27 cellular contexts compared by ENCODE assay signal in the genomic region with DNA sequence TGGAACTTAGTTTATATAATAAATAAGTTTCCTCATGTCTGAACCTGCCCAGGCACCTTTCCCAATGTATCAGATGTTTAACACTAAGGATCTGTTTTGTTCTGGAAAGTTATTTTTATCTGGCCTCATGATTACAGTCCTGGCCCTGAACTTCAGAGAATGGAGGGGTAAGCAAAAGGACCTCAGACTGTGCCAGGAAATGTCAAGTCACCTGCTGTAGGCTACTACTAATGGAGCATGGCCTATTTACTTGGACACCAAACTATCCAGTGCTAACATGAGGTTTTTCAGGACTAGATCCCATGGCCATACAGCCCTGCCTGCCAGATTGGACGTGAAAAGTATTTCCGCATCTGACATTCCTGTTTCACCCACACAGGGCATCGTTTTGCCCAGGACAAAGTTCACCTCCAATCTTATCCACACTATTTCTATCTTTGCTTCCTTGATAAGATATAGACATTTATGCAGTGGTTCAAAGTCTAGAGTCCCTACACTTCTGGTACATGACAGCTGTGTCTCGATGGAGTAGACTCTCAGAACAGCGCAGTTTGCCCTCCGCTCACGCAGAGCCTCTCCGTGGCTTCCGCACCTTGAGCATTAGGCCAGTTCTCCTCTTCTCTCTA. TPM values are rescaled to one million over a fixed set of nuclear protein-coding genes. Genes with fewer than 3 reads are reported as not detected.
DNase-seq lines count a peak whose midpoint lies in the region; TF ChIP-seq lines count a peak whose summit lies in the region.
"Had no signal": no experiment of that assay in that cellular context is flagged by ENCODE, and none has a peak within 500 bp of the region (broad histone marks: within the 10 kb centered on the region; RNA-seq: fewer than 3 reads in every experiment).

A gene with protein sequence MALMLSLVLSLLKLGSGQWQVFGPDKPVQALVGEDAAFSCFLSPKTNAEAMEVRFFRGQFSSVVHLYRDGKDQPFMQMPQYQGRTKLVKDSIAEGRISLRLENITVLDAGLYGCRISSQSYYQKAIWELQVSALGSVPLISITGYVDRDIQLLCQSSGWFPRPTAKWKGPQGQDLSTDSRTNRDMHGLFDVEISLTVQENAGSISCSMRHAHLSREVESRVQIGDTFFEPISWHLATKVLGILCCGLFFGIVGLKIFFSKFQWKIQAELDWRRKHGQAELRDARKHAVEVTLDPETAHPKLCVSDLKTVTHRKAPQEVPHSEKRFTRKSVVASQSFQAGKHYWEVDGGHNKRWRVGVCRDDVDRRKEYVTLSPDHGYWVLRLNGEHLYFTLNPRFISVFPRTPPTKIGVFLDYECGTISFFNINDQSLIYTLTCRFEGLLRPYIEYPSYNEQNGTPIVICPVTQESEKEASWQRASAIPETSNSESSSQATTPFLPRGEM (plus strand): TSS at position 539 of the 626 bp plus-strand sequence. CDS start 152 bp downstream, outside the sequence.

- DNase-seq in PC-9 (no peak), transverse colon (peak; percentile 70), NAMALWA (ENCODE audit: low spot score) (no peak), cerebellar nuclear complex (lab: John Stamatoyannopoulos, UW) (no peak), lower leg skin (ENCODE audit: low spot score in 2 of 2) (no peak), smooth muscle cell (lab: John Stamatoyannopoulos, UW; ENCODE audit: unreplicated experiment) (no peak)
- DNase-seq: activated CD4-positive, alpha-beta memory T cell treated with anti-CD3 and anti-CD28 coated beads for 36 hours; activated CD4-positive, CD25-positive, alpha-beta regulatory T cell treated with anti-CD3 and anti-CD28 coated beads, Interleukin-2, amount 50 U/mL, for 72 hours; activated naive CD4-positive, alpha-beta T cell treated with Interleukin-2 at 50 U/mL for 16 hours; DMS53; H9; immature natural killer cell; Kasumi-1; left cardiac atrium; mesendoderm; naive thymus-derived CD4-positive, alpha-beta T cell; NCI-H1694; NCI-H446; OCI-M1; T-helper 2 cell had no signal

- no peaks in the 10 kb centered on the region for H4K20me1 ChIP-seq in PC-9 (ENCODE audit: insufficient read depth)
- no peaks in the 10 kb centered on the region for H4K20me1 ChIP-seq in smooth muscle cell (ENCODE audit: low read depth)
- H4K20me1 ChIP-seq: BLaER1 treated with 17β-estradiol and CSF1 and Interleukin-3, amounts not matched to agents 10 nM and 100 nM had no signal

- no peak for TF ChIP-seq CTCF in PC-9 (conservative IDR thresholded peaks at IDR 0.05)
- no peak for TF ChIP-seq CTCF in transverse colon (IDR thresholded peaks at IDR 0.05)
- no peak for TF ChIP-seq CTCF in lower leg skin (IDR thresholded peaks at IDR 0.05)
- TF ChIP-seq CTCF in smooth muscle cell (IDR thresholded peaks at IDR 0.05; ENCODE audit: borderline replicate concordance, insufficient read depth, poor library complexity, severe bottlenecking), result no peak

- CTCF ChIA-PET in PC-9 (lab: Charles Lee), result no interaction called here

- no peaks in the 10 kb centered on the region for H3K79me2 ChIP-seq in PC-9 (ENCODE audit: low read depth)
- no peaks in the 10 kb centered on the region for H3K79me2 ChIP-seq in smooth muscle cell (ENCODE audit: low read depth)

- no peak for TF ChIP-seq EP300 in transverse colon (IDR thresholded peaks at IDR 0.05; ENCODE audit: low read depth)

- H3K9ac ChIP-seq in duodenal mucosa (ENCODE audit: low read depth in 1 of 2, low read length in 2 of 2), result peak within 1 kb of the TSS; percentile 59 to 67
- H3K9ac ChIP-seq in smooth muscle cell (ENCODE audit: low read depth), result no peak within 1 kb of the TSS
- H3K9ac ChIP-seq: BLaER1 treated with 17β-estradiol and CSF1 and Interleukin-3, amounts not matched to agents 10 nM and 100 nM had no signal

- intact Hi-C loops in PC-9 (cut with micrococcal nuclease; ENCODE audit: unreplicated experiment), result no loop called here
- intact Hi-C loops in transverse colon (cut with DNase I; ENCODE audit: low total_unique reads), result no loop called here
- intact Hi-C loops in lower leg skin (cut with DNase I; ENCODE audit: low total_unique reads), result no loop called here

- H3K4me1 ChIP-seq in PC-9 (replicated peaks; ENCODE audit: insufficient read depth), result no peaks in the 10 kb centered on the region
- peaks cover 16 to 17% of the 10 kb centered on the region in 2 donors for H3K4me1 ChIP-seq in duodenal mucosa (ENCODE audit: control insufficient read depth in 1 of 2, insufficient read depth in 2 of 2, low read length in 2 of 2)
- H3K4me1 ChIP-seq in muscle layer of duodenum (ENCODE audit: control insufficient read depth in 1 of 2, insufficient read depth in 2 of 2, low read length in 2 of 2), result no peaks in the 10 kb centered on the region
- peaks cover 0 to 8% (median 6%) of the 10 kb centered on the region in 4 donors for H3K4me1 ChIP-seq in transverse colon
- H3K4me1 ChIP-seq in smooth muscle cell (ENCODE audit: low read depth), result no peaks in the 10 kb centered on the region

- H3K4me3 ChIP-seq in PC-9 (no peak within 1 kb of the TSS), duodenal mucosa (ENCODE audit: low read depth in 1 of 2, low read length in 2 of 2) (peak within 1 kb of the TSS; percentile 76 to 87), muscle layer of duodenum (ENCODE audit: low read depth in 1 of 2, low read length in 2 of 2) (peak within 1 kb of the TSS in 1 of 2 donors; percentile 38), transverse colon (peak within 1 kb of the TSS in 2 of 4 donors; percentile 18 to 28), lower leg skin (ENCODE audit: low read depth, poor library complexity, severe bottlenecking) (no peak within 1 kb of the TSS), smooth muscle cell (no peak within 1 kb of the TSS)
- H3K4me3 ChIP-seq: BLaER1 treated with 17β-estradiol and CSF1 and Interleukin-3, amounts not matched to agents 10 nM and 100 nM had no signal

- POLR2A ChIA-PET in PC-9 (lab: Charles Lee; ENCODE audit: unreplicated experiment), result no interaction called here

- no peaks in the 10 kb centered on the region for H3K36me3 ChIP-seq in PC-9 (ENCODE audit: low read depth)
- H3K36me3 ChIP-seq in duodenal mucosa (ENCODE audit: control insufficient read depth in 1 of 2, insufficient read depth in 2 of 2, low read length in 2 of 2), result no peaks in the 10 kb centered on the region
- H3K36me3 ChIP-seq in muscle layer of duodenum (ENCODE audit: control insufficient read depth in 1 of 2, insufficient read depth in 2 of 2, low read length in 2 of 2), result no peaks in the 10 kb centered on the region
- no peaks in the 10 kb centered on the region for H3K36me3 ChIP-seq in transverse colon
- no peaks in the 10 kb centered on the region for H3K36me3 ChIP-seq in smooth muscle cell (ENCODE audit: low read depth)
- H3K36me3 ChIP-seq: BLaER1 treated with 17β-estradiol and CSF1 and Interleukin-3, amounts not matched to agents 10 nM and 100 nM; neutrophil had no signal

- BruUV-seq in PC-9 (replicated peaks; lab: Mats Ljungman, UMichigan), result no TSS peak

- WGBS in transverse colon (ENCODE audit: low coverage in 1 of 2), 2 donors, result 68% methylated on average over 3 to 9 of the region's 9 CpGs
- 81 to 87% methylated on average over 9 of the region's 9 CpGs for WGBS in lower leg skin, 2 donors
- 91% methylated on average over 9 of the region's 9 CpGs for WGBS in smooth muscle cell (ENCODE audit: low lambda C conversion rate)

- TF ChIP-seq POLR2A in transverse colon (IDR thresholded peaks at IDR 0.05), result peak; percentile 81
- no peak for TF ChIP-seq POLR2A in lower leg skin (IDR thresholded peaks at IDR 0.05)

- H3K27me3 ChIP-seq in PC-9 (ENCODE audit: insufficient read depth, low read depth) (peaks cover 27% of the 10 kb centered on the region), duodenal mucosa (ENCODE audit: control insufficient read depth in 1 of 2, insufficient read depth in 2 of 2, low read length in 2 of 2) (peaks cover 0 to 5% of the 10 kb centered on the region in 2 donors), muscle layer of duodenum (ENCODE audit: low read depth, low read length) (no peaks in the 10 kb centered on the region), transverse colon (no peaks in the 10 kb centered on the region), smooth muscle cell (ENCODE audit: low read depth) (no peaks in the 10 kb centered on the region)
- H3K27me3 ChIP-seq: BLaER1 treated with 17β-estradiol and CSF1 and Interleukin-3, amounts not matched to agents 10 nM and 100 nM had no signal

- in situ Hi-C loops in transverse colon (cut with MboI; ENCODE audit: low pct_ligation_motif_present in 1 of 4, low pct_unique_long_range_greater_than_20kb in 1 of 4, low sequenced_read_pairs in 3 of 4), result no loop called here

- peak within 1 kb of the TSS; percentile 32; the same call in 1 of the 2 replicates for H3K4me2 ChIP-seq in PC-9
- H3K4me2 ChIP-seq in smooth muscle cell, result no peak within 1 kb of the TSS

- no peaks in the 10 kb centered on the region for H3F3A ChIP-seq in PC-9 (ENCODE audit: insufficient read depth, low read depth)
- no peaks in the 10 kb centered on the region for H3F3A ChIP-seq in smooth muscle cell (ENCODE audit: low read depth)

- H3K9me2 ChIP-seq in PC-9 (ENCODE audit: insufficient read depth), result no peaks in the 10 kb centered on the region

- no peak within 1 kb of the TSS for H2AFZ ChIP-seq in PC-9
- H2AFZ ChIP-seq in smooth muscle cell (ENCODE audit: low read depth), result no peak within 1 kb of the TSS

- H3K9me3 ChIP-seq in PC-9 (ENCODE audit: insufficient read depth, low read depth), result no peaks in the 10 kb centered on the region
- H3K9me3 ChIP-seq in duodenal mucosa (ENCODE audit: control insufficient read depth in 1 of 2, low read length in 2 of 2), result no peaks in the 10 kb centered on the region
- H3K9me3 ChIP-seq in muscle layer of duodenum (ENCODE audit: control insufficient read depth in 1 of 2, low read length in 2 of 2), result peaks cover 0 to 2% of the 10 kb centered on the region in 2 donors
- H3K9me3 ChIP-seq in transverse colon, result peaks cover 0 to 2% of the 10 kb centered on the region in 2 donors
- no peaks in the 10 kb centered on the region for H3K9me3 ChIP-seq in smooth muscle cell (replicated peaks; ENCODE audit: low read depth)
- H3K9me3 ChIP-seq: neutrophil had no signal

- H3K27ac ChIP-seq in PC-9 (no peak within 1 kb of the TSS), duodenal mucosa (ENCODE audit: low read depth, low read length) (peak within 1 kb of the TSS; percentile 43), muscle layer of duodenum (ENCODE audit: low read length) (peak within 1 kb of the TSS; percentile 6), transverse colon (peak within 1 kb of the TSS; percentile 68 to 86 (median 79)), smooth muscle cell (ENCODE audit: low read depth) (no peak within 1 kb of the TSS)
- H3K27ac ChIP-seq: BLaER1 treated with 17β-estradiol and CSF1 and Interleukin-3, amounts not matched to agents 10 nM and 100 nM had no signal

RNA-seq across cellular contexts. Expression of the gene that starts here (rescaled TPM):
- total RNA-seq in PC-9 (2021) (not detected in 2 replicates), transverse colon (100 to 1,000 TPM in 1 of 4 donors, 10 to 100 TPM in 3; 19.7 to 156 (median 59.0) TPM), lower leg skin (under 1 TPM in 2 of 4 donors, not detected in 2; 0.26 to 0.44 TPM), smooth muscle cell (not detected in 2 replicates)
- polyA plus RNA-seq in smooth muscle cell, result not detected in 2 replicates
- total RNA-seq: activated CD4-positive, alpha-beta memory T cell treated with anti-CD3 and anti-CD28 coated beads for 36 hours; endothelial cell of umbilical vein; naive thymus-derived CD4-positive, alpha-beta T cell; progenitor cell of endocrine pancreas; urinary bladder had no signal
- polyA plus RNA-seq: endothelial cell of umbilical vein; immature natural killer cell; naive thymus-derived CD4-positive, alpha-beta T cell had no signal

Comparison
In these comparisons a context has a peak if more than half of its experiments do, and no peak if none do; other contexts are left out.
1. RNA of the gene that starts here (total RNA-seq): 19.7 to 156 TPM in transverse colon; 0.26 to 0.44 TPM in lower leg skin, not detected in PC-9 and not detected in smooth muscle cell; every median in the first group is over 10 times any median in the second.
2. H3K27ac ChIP-seq: peak in duodenal mucosa (single experiment), muscle layer of duodenum (single experiment) and transverse colon (4 of 4); none in PC-9 (single experiment) and smooth muscle cell (single experiment).
3. H3K4me3 ChIP-seq: peak in duodenal mucosa (2 of 2); none in PC-9 (single experiment), lower leg skin (single experiment) and smooth muscle cell (single experiment).